In genomic region chr17:48337903-48338302, GRCh38 we compare ENCODE assay signal across 7 cellular contexts.
DNase-seq lines count a peak whose midpoint lies in the region; ATAC-seq, FAIRE-seq and TF ChIP-seq lines count a peak whose summit lies in the region.
"Not testable (repeated sequence)": the region's sequence is repeated elsewhere in the genome, so short reads cannot be mapped to it uniquely, and the experiment has no call there.

No MANE protein-coding gene starts in this region.

- H3K4me3 ChIP-seq in IMR-90 (ENCODE audit: insufficient read depth, low read depth, low read length); OCI-LY7 (ENCODE audit: low read depth, low read length, poor library complexity, severe bottlenecking); K562: not testable (repeated sequence)

- no CpG with 5 or more reads among the region's 2 CpGs for WGBS in IMR-90 (ENCODE audit: extremely low coverage in 2 of 2, insufficient read length in 1 of 2), 2 experiments
- 33% methylated on average over 2 of the region's 2 CpGs for WGBS in K562 (ENCODE audit: insufficient coverage, low coverage, missing lambda C conversion rate)

- ATAC-seq in IMR-90 (ENCODE audit: low read depth); activated T-cell treated with anti-CD3 and anti-CD28 coated beads, Interleukin-2, amount 50 U/mL, for 72 hours (replicated peaks in 1 of 2); K562: not testable (repeated sequence)

- not testable (repeated sequence) for TF ChIP-seq CTCF in IMR-90 (conservative IDR thresholded peaks at IDR 0.05; ENCODE audit: low read depth, low read length); K562 (IDR thresholded peaks at IDR 0.05 in 2 of 3, conservative IDR thresholded peaks at IDR 0.05 in 1 of 3; ENCODE audit: insufficient read depth in 2 of 3, low read depth in 1 of 3, low read length in 3 of 3); mesothelial cell of epicardium (IDR thresholded peaks at IDR 0.05; ENCODE audit: unreplicated experiment)
- TF ChIP-seq CTCF in OCI-LY7 (conservative IDR thresholded peaks at IDR 0.05; ENCODE audit: low read length), result 0 out of 2 replicates have a peak, but pooled peaks have one; percentile 21

- H3K14ac ChIP-seq in IMR-90 (replicated peaks; ENCODE audit: low read depth, low read length), result not testable (repeated sequence)

- H3K9me1 ChIP-seq in IMR-90 (ENCODE audit: insufficient read depth, low read length); K562 (ENCODE audit: control insufficient read depth, insufficient read depth, low read length): not testable (repeated sequence)

- not testable (repeated sequence) for H3K4ac ChIP-seq in IMR-90 (ENCODE audit: low read depth, low read length)

- H4K5ac ChIP-seq in IMR-90 (ENCODE audit: low read depth, low read length), result not testable (repeated sequence)

- not testable (repeated sequence) for H4K8ac ChIP-seq in IMR-90 (ENCODE audit: low read depth in 2 of 2, low read length in 2 of 2)

- not testable (repeated sequence) for TF ChIP-seq EP300 in K562 (IDR thresholded peaks at IDR 0.05; ENCODE audit: low read length)

- not testable (repeated sequence) for TF ChIP-seq POLR2A in GM12891 (IDR thresholded peaks at IDR 0.05; ENCODE audit: low read depth, low read length); IMR-90 (IDR thresholded peaks at IDR 0.05; ENCODE audit: low read depth, low read length); K562 (conservative IDR thresholded peaks at IDR 0.05)

- not testable (repeated sequence) for H3K18ac ChIP-seq in IMR-90 (ENCODE audit: low read depth, low read length)

- dilution Hi-C loops in IMR-90 (cut with HindIII; ENCODE audit: low sequenced_read_pairs, unreplicated experiment), result not testable (repeated sequence)

- H2AFZ ChIP-seq in IMR-90 (replicated peaks; ENCODE audit: low read length, poor library complexity); OCI-LY7 (ENCODE audit: low read length); K562 (ENCODE audit: low read depth, low read length): not testable (repeated sequence)

- not testable (repeated sequence) for H2BK15ac ChIP-seq in IMR-90 (ENCODE audit: low read depth, low read length)

- not testable (repeated sequence) for H3K27ac ChIP-seq in IMR-90 (ENCODE audit: insufficient read depth, low read length); OCI-LY7 (ENCODE audit: low read depth, low read length, poor library complexity, severe bottlenecking); K562 (ENCODE audit: extremely low read depth, low read depth, low read length)

- H3K4me2 ChIP-seq in IMR-90 (ENCODE audit: low read depth, low read length); OCI-LY7 (ENCODE audit: low read length); K562 (ENCODE audit: insufficient read depth, low read length): not testable (repeated sequence)

- H2BK5ac ChIP-seq in IMR-90 (ENCODE audit: low read depth, low read length, poor library complexity, severe bottlenecking), result not testable (repeated sequence)

- H3K36me3 ChIP-seq in IMR-90 (ENCODE audit: control insufficient read depth, insufficient read depth, low read length); OCI-LY7 (ENCODE audit: insufficient read depth, low read length); K562 (ENCODE audit: control insufficient read depth, insufficient read depth, low read length): not testable (repeated sequence)

- not testable (repeated sequence) for H3K79me2 ChIP-seq in OCI-LY7 (ENCODE audit: insufficient read depth, low read depth, low read length); K562 (ENCODE audit: control insufficient read depth, insufficient read depth, low read length)

- H3K9me2 ChIP-seq in OCI-LY7 (ENCODE audit: insufficient read depth, low read length), result not testable (repeated sequence)

- not testable (repeated sequence) for H4K91ac ChIP-seq in IMR-90 (ENCODE audit: insufficient read depth, low read depth, low read length)

- not testable (repeated sequence) for H2BK120ac ChIP-seq in IMR-90 (ENCODE audit: low read depth, low read length)

- not testable (repeated sequence) for H3K9me3 ChIP-seq in IMR-90 (ENCODE audit: control insufficient read depth, insufficient read depth, low read length); OCI-LY7 (ENCODE audit: low read length); K562 (replicated peaks; ENCODE audit: control insufficient read depth, insufficient read depth, low read depth, low read length)

- peaks cover 21% of the 10 kb centered on the region for H3K36me3 Mint-ChIP-seq in T-helper 2 cell treated with Interferon-gamma antibody and Interleukin-4, amounts not matched to agents 5 μg/mL and 100 μg/mL, for 36 hours (ENCODE audit: low read depth)
- H3K36me3 Mint-ChIP-seq in activated T-cell treated with anti-CD3 and anti-CD28 coated beads, Interleukin-2, amount 50 U/mL, for 72 hours (ENCODE audit: insufficient read depth in 2 of 2); mesothelial cell of epicardium: not testable (repeated sequence)

- peaks cover 28% of the 10 kb centered on the region for H3K4me1 Mint-ChIP-seq in T-helper 2 cell treated with Interferon-gamma antibody and Interleukin-4, amounts not matched to agents 5 μg/mL and 100 μg/mL, for 36 hours (ENCODE audit: low read depth)
- H3K4me1 Mint-ChIP-seq in activated T-cell treated with anti-CD3 and anti-CD28 coated beads, Interleukin-2, amount 50 U/mL, for 72 hours (ENCODE audit: low read depth), result peaks cover 13% of the 10 kb centered on the region
- H3K4me1 Mint-ChIP-seq in mesothelial cell of epicardium, result peaks cover 64% of the 10 kb centered on the region

- H3K27ac Mint-ChIP-seq in T-helper 2 cell treated with Interferon-gamma antibody and Interleukin-4, amounts not matched to agents 5 μg/mL and 100 μg/mL, for 36 hours, result peak overlapping the region; percentile 35
- peak overlapping the region; percentile 47 for H3K27ac Mint-ChIP-seq in activated T-cell treated with anti-CD3 and anti-CD28 coated beads, Interleukin-2, amount 50 U/mL, for 72 hours
- H3K27ac Mint-ChIP-seq in mesothelial cell of epicardium, result peak overlapping the region; percentile 67

- not testable (repeated sequence) for H3K9ac ChIP-seq in IMR-90 (ENCODE audit: low read depth, low read length); K562 (ENCODE audit: insufficient read depth in 1 of 2, low read depth in 2 of 2, low read length in 2 of 2)

- peaks cover 40% of the 10 kb centered on the region for H3K27me3 ChIP-seq in IMR-90 (ENCODE audit: control insufficient read depth, insufficient read depth, low read length)
- not testable (repeated sequence) for H3K27me3 ChIP-seq in K562 (ENCODE audit: control insufficient read depth in 2 of 2, insufficient read depth in 2 of 2, low read length in 2 of 2)

- not testable (repeated sequence) for H3K9me3 Mint-ChIP-seq in T-helper 2 cell treated with Interferon-gamma antibody and Interleukin-4, amounts not matched to agents 5 μg/mL and 100 μg/mL, for 36 hours; activated T-cell treated with anti-CD3 and anti-CD28 coated beads, Interleukin-2, amount 50 U/mL, for 72 hours; mesothelial cell of epicardium

- POLR2A ChIA-PET in IMR-90 (lab: Charles Lee; ENCODE audit: unreplicated experiment); OCI-LY7 (lab: Charles Lee); K562 (lab: Yijun Ruan, JAX): not testable (repeated sequence)

- H3K56ac ChIP-seq in IMR-90 (ENCODE audit: extremely low read depth, insufficient read depth, low read length), result not testable (repeated sequence)

- H3K79me1 ChIP-seq in IMR-90 (ENCODE audit: low read depth in 1 of 2, low read length in 2 of 2), result not testable (repeated sequence)

- CTCF ChIA-PET in IMR-90 (lab: Yijun Ruan, JAX); OCI-LY7 (lab: Charles Lee; ENCODE audit: unreplicated experiment); K562 (lab: Yijun Ruan, JAX; ENCODE audit: low intra/inter-chr PET ratio): not testable (repeated sequence)

- H3K4me1 ChIP-seq in IMR-90 (ENCODE audit: control insufficient read depth, insufficient read depth, low read length); OCI-LY7 (ENCODE audit: insufficient read depth, low read length, poor library complexity, severe bottlenecking); K562 (replicated peaks in 1 of 2; ENCODE audit: control insufficient read depth in 2 of 2, insufficient read depth in 2 of 2, low read length in 2 of 2): not testable (repeated sequence)

- DNase-seq in GM12891 (ENCODE audit: insufficient read length, low spot score); IMR-90; OCI-LY7 (ENCODE audit: low spot score); T-helper 2 cell treated with Interferon-gamma antibody and Interleukin-4, amounts not matched to agents 5 μg/mL and 100 μg/mL, for 36 hours (ENCODE audit: low spot score); activated T-cell treated with anti-CD3 and anti-CD28 coated beads, Interleukin-2, amount 50 U/mL, for 72 hours; K562 (ENCODE audit: extremely low read depth in 1 of 4, low spot score in 3 of 4); mesothelial cell of epicardium (ENCODE audit: low spot score in 2 of 2, unreplicated experiment in 2 of 2): not testable (repeated sequence)

- in situ Hi-C loops in IMR-90 (cut with MboI; ENCODE audit: low sequenced_read_pairs), result loop anchor here (5.0 kb wide), 1 partner anchor 259 kb away; no protein-coding TSS in a partner anchor
- in situ Hi-C loops in K562 (cut with MboI), result loop anchor here (5.0 kb wide), 1 partner anchor 254 kb away; the partner anchor contains the start of genes HOXB3 and HOXB5

- peak; percentile 47 for FAIRE-seq in GM12891 (lab: Jason Lieb, UNC)
- not testable (repeated sequence) for FAIRE-seq in K562 (lab: Jason Lieb, UNC)

- H2AK5ac ChIP-seq in IMR-90 (ENCODE audit: low read depth, low read length), result not testable (repeated sequence)

- H3K4me3 Mint-ChIP-seq in T-helper 2 cell treated with Interferon-gamma antibody and Interleukin-4, amounts not matched to agents 5 μg/mL and 100 μg/mL, for 36 hours; activated T-cell treated with anti-CD3 and anti-CD28 coated beads, Interleukin-2, amount 50 U/mL, for 72 hours; mesothelial cell of epicardium: not testable (repeated sequence)

- H3K23ac ChIP-seq in IMR-90 (ENCODE audit: low read depth, low read length), result peak overlapping the region; percentile 65; the same call in 1 of the 2 replicates

- TF ChIP-seq RAD21 in IMR-90 (IDR thresholded peaks at IDR 0.05; ENCODE audit: low read length), result not testable (repeated sequence)
- peak in 1 of 2 experiments; percentile 19; a peak in 1 of 4 replicates for TF ChIP-seq RAD21 in K562 (CRISPR knock-in tag; conservative IDR thresholded peaks at IDR 0.05 in 1 of 2, IDR thresholded peaks at IDR 0.05 in 1 of 2)

- not testable (repeated sequence) for BruUV-seq in IMR-90 (replicated peaks; lab: Mats Ljungman, UMichigan); OCI-LY7 (replicated peaks; lab: Mats Ljungman, UMichigan); K562 (replicated peaks; lab: Mats Ljungman, UMichigan)

- not testable (repeated sequence) for H2AK9ac ChIP-seq in IMR-90 (replicated peaks; ENCODE audit: low read depth, low read length, poor library complexity)

- H4K20me1 ChIP-seq in IMR-90 (ENCODE audit: insufficient read depth, low read length); OCI-LY7 (ENCODE audit: insufficient read depth, low read length); K562 (replicated peaks; ENCODE audit: control insufficient read depth, insufficient read depth, low read length): not testable (repeated sequence)

- not testable (repeated sequence) for H3K27me3 Mint-ChIP-seq in T-helper 2 cell treated with Interferon-gamma antibody and Interleukin-4, amounts not matched to agents 5 μg/mL and 100 μg/mL, for 36 hours (ENCODE audit: low read depth); activated T-cell treated with anti-CD3 and anti-CD28 coated beads, Interleukin-2, amount 50 U/mL, for 72 hours (ENCODE audit: low read depth); mesothelial cell of epicardium (ENCODE audit: low read depth)

- intact Hi-C loops in IMR-90 (cut with micrococcal nuclease) (loop anchor here (10.0 kb wide), 1 partner anchor 313 kb away; no protein-coding TSS in a partner anchor), K562 (cut with micrococcal nuclease) (loop anchor here (2.0 to 5.0 kb wide), 2 partner anchors 123 to 186 kb away; no protein-coding TSS in a partner anchor)
- intact Hi-C loops in OCI-LY7 (cut with micrococcal nuclease; ENCODE audit: unreplicated experiment), result not testable (repeated sequence)

- not testable (repeated sequence) for H2BK20ac ChIP-seq in IMR-90 (ENCODE audit: low read depth, low read length)
